Comparison of ENCODE assay signal across 1 cellular context in genomic region chrX:13805241-13805640, GRCh38.
A peak's percentile ranks its signal among the peaks of the same experiment; 100 is the strongest.
TF ChIP-seq lines count a peak whose summit lies in the region.

No MANE protein-coding gene starts in this region.

TF ChIP-seq in GM12878, 131 proteins besides CTCF, POLR2A, EP300 and RAD21:
- TF ChIP-seq ZNF592 (IDR thresholded peaks at IDR 0.05): no peak
- peak; percentile 15; the same call in 1 of the 2 replicates for TF ChIP-seq SMC3 (IDR thresholded peaks at IDR 0.05; ENCODE audit: borderline replicate concordance, low read length)
- TF ChIP-seq NBN (IDR thresholded peaks at IDR 0.05): no peak
- no peak for TF ChIP-seq MTA2 (IDR thresholded peaks at IDR 0.05; ENCODE audit: low read depth)
- no peak for TF ChIP-seq TAF1 (IDR thresholded peaks at IDR 0.05; ENCODE audit: borderline replicate concordance, low read depth, low read length)
TF ChIP-seq in GM12878: peak in this region for 1.
